ENCODE assay signal across 8 cellular contexts in the genomic region with DNA sequence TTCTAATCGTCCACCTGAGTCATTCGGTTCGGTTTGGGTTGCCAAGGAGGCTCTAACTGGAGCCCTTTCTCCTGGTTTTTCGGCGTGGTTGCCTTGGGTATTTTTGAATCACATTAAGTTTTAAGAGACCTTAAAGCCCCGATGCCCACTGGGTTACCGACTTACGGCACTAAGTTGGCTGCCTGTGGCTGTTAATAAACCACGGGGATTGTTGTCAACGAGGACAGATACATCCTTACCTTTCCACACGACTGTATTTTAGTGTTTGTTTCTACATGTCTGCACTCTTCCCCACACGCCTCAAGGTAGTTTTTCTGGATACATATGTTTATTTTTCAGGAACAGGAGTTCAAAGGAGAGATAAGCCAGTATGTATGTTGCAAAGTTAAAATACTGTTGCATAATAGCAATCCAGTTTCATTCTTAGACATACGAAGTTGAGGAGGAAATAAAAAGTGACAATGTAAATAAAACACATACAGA. TPM values are rescaled to one million over a fixed set of nuclear protein-coding genes. Genes with fewer than 3 reads are reported as not detected.
DNase-seq lines count a peak whose midpoint lies in the region; ATAC-seq and TF ChIP-seq lines count a peak whose summit lies in the region.

No MANE protein-coding gene starts in this region.

- H3K9me2 ChIP-seq in OCI-LY7 (ENCODE audit: insufficient read depth, low read length): no peaks in the 10 kb centered on the region

- no peaks in the 10 kb centered on the region for H3K27me3 ChIP-seq in colonic mucosa

- H2AFZ ChIP-seq in OCI-LY7 (ENCODE audit: low read length): no peak overlapping the region

- ATAC-seq in naive thymus-derived CD8-positive, alpha-beta T cell: no peak
- ATAC-seq in GM19452 (IDR thresholded peaks at IDR 0.05; ENCODE audit: unreplicated experiment) (no peak), GM19324 (IDR thresholded peaks at IDR 0.05; ENCODE audit: low FRiP score, unreplicated experiment) (no peak)

- H3K9me3 ChIP-seq in OCI-LY7 (ENCODE audit: low read length) (no peaks in the 10 kb centered on the region), colonic mucosa (no peaks in the 10 kb centered on the region)

- H3K27ac ChIP-seq in OCI-LY7 (ENCODE audit: low read depth, low read length, poor library complexity, severe bottlenecking) (peak overlapping the region; percentile 91), colonic mucosa (peak overlapping the region; percentile 99)

- TSS peak; percentile 61 for BruUV-seq in OCI-LY7 (replicated peaks; lab: Mats Ljungman, UMichigan)

- H3K79me2 ChIP-seq in OCI-LY7 (ENCODE audit: insufficient read depth, low read depth, low read length): peaks cover 76% of the 10 kb centered on the region

- H3K4me2 ChIP-seq in OCI-LY7 (ENCODE audit: low read length): peak overlapping the region; percentile 90

- no peaks in the 10 kb centered on the region for H3K27me3 Mint-ChIP-seq in naive thymus-derived CD8-positive, alpha-beta T cell

- peak overlapping the region; percentile 62 to 85 for H3K9ac ChIP-seq in colonic mucosa (ENCODE audit: low read depth in 2 of 2, low read length in 2 of 2)

- POLR2A ChIA-PET in OCI-LY7 (lab: Charles Lee): interaction anchor here (0.5 to 1.6 kb wide), 3 partner anchors 12 to 191 kb away, joined by 3 to 5 read pairs (median 3); no protein-coding TSS in a partner anchor
- POLR2A ChIA-PET in naive thymus-derived CD8-positive, alpha-beta T cell (lab: Charles Lee): interaction anchor here (0.7 to 1.4 kb wide), 2 partner anchors 30 to 1273 kb away, joined by 4 to 5 read pairs; no protein-coding TSS in a partner anchor

- peaks cover 12 to 22% (median 19%) of the 10 kb centered on the region in 4 donors for H3K4me1 Mint-ChIP-seq in naive thymus-derived CD8-positive, alpha-beta T cell

- DNase-seq in NOMO-1 treated with DMSO at 0.1 percent for 48 hours (lab: John Stamatoyannopoulos, UW; ENCODE audit: unreplicated experiment) (peak; percentile 57), NOMO-1 treated with dmso at 0.1 percent for 144 hours (lab: John Stamatoyannopoulos, UW; ENCODE audit: unreplicated experiment) (no peak), OCI-LY7 (ENCODE audit: low spot score) (peak; percentile 45), colonic mucosa (peak; percentile 35), DMS79 (lab: John Stamatoyannopoulos, UW) (no peak)
- peak in 1 of 10 donors; percentile 17 for DNase-seq in naive thymus-derived CD8-positive, alpha-beta T cell

- H3K4me1 ChIP-seq in OCI-LY7 (ENCODE audit: insufficient read depth, low read length, poor library complexity, severe bottlenecking): peaks cover 16% of the 10 kb centered on the region
- no peaks in the 10 kb centered on the region for H3K4me1 ChIP-seq in colonic mucosa

- H4K20me1 ChIP-seq in OCI-LY7 (ENCODE audit: insufficient read depth, low read length): peaks cover 9% of the 10 kb centered on the region; the same call in 1 of the 2 replicates

- H3K9me3 Mint-ChIP-seq in naive thymus-derived CD8-positive, alpha-beta T cell: no peaks in the 10 kb centered on the region

- CTCF ChIA-PET in OCI-LY7 (lab: Charles Lee; ENCODE audit: unreplicated experiment): no interaction called here

- H3K4me3 Mint-ChIP-seq in naive thymus-derived CD8-positive, alpha-beta T cell: peak overlapping the region; percentile 81 to 98 (median 92)

- H3K4me3 ChIP-seq in OCI-LY7 (ENCODE audit: low read depth, low read length, poor library complexity, severe bottlenecking) (peak overlapping the region; percentile 95), colonic mucosa (peak overlapping the region; percentile 88)

- H3K27ac Mint-ChIP-seq in naive thymus-derived CD8-positive, alpha-beta T cell: peak overlapping the region in 9 of 10 donors; percentile 27 to 94 (median 83)

- H3K36me3 Mint-ChIP-seq in naive thymus-derived CD8-positive, alpha-beta T cell: no peaks in the 10 kb centered on the region

- TF ChIP-seq CTCF in OCI-LY7 (conservative IDR thresholded peaks at IDR 0.05; ENCODE audit: low read length) (no peak), colonic mucosa (IDR thresholded peaks at IDR 0.05) (no peak)

- peaks cover 46% of the 10 kb centered on the region for H3K36me3 ChIP-seq in OCI-LY7 (ENCODE audit: insufficient read depth, low read length)
- H3K36me3 ChIP-seq in colonic mucosa: no peaks in the 10 kb centered on the region

- intact Hi-C loops in OCI-LY7 (cut with micrococcal nuclease; ENCODE audit: unreplicated experiment) (loop anchor here (5.0 kb wide), 1 partner anchor 190 kb away; no protein-coding TSS in a partner anchor), colonic mucosa (cut with DNase I) (no loop called here)

RNA-seq across cellular contexts. Expression of a gene that starts 1.2 kb away (rescaled TPM):
- total RNA-seq in OCI-LY7 (2014; rRNA removed; shearing (Covaris generic)): 232 and 282 TPM in 2 replicates
- total RNA-seq in OCI-LY7 (2022) (563 and 580 TPM in 2 replicates), colonic mucosa (100 to 1,000 TPM; 126 to 177 TPM)
- 100 to 1,000 TPM; 129 to 131 TPM for total RNA-seq in naive thymus-derived CD8-positive, alpha-beta T cell
- polyA plus RNA-seq in naive thymus-derived CD8-positive, alpha-beta T cell: 10 to 100 TPM; 81.3 to 88.1 (median 84.3) TPM

Comparison
In these comparisons a context has a peak if more than half of its experiments do, and no peak if none do; other contexts are left out.
1. DNase-seq: peak in NOMO-1 treated with DMSO at 0.1 percent for 48 hours (single experiment), OCI-LY7 (single experiment) and colonic mucosa (single experiment); none in NOMO-1 treated with dmso at 0.1 percent for 144 hours (single experiment) and DMS79 (single experiment).